Comparison of ENCODE assay signal across 13 cellular contexts in the genomic region with DNA sequence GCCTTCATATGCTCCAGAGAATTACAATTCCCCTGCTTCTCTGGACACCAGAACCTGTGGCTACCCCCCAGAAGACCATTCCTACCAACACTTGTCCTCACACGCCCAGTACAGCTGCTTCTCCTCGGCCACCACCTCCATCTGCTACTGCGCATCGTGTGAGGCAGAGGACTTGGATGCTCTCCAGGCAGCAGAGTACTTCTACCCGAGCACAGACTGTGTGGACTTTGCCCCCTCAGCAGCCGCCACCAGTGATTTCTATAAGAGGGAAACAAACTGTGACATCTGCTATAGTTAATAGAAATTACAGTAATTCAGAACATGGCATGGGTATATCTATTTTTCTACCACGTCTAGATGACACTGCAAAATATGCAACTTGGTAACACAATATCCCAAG. TPM values are rescaled to one million over a fixed set of nuclear protein-coding genes. Genes with fewer than 3 reads are reported as not detected.
DNase-seq lines count a peak whose midpoint lies in the region; ATAC-seq and TF ChIP-seq lines count a peak whose summit lies in the region.
"Had no signal": no experiment of that assay in that cellular context is flagged by ENCODE, and none has a peak within 500 bp of the region (broad histone marks: within the 10 kb centered on the region; RNA-seq: fewer than 3 reads in every experiment).

No MANE protein-coding gene starts in this region.

- peaks cover 21% of the 10 kb centered on the region for H3K4me1 ChIP-seq in A673 (ENCODE audit: insufficient read depth, low read length, poor library complexity, severe bottlenecking)
- H3K4me1 ChIP-seq in right cardiac atrium (ENCODE audit: control insufficient read depth, insufficient read depth, low read length) = no peaks in the 10 kb centered on the region
- H3K4me1 ChIP-seq in osteoblast (ENCODE audit: insufficient read depth, low read length) = no peaks in the 10 kb centered on the region

- 40% methylated on average over 7 of the region's 7 CpGs for whole genome bisulfite sequencing in right cardiac atrium

- H3K4me1 Mint-ChIP-seq in stimulated activated effector memory CD8-positive, alpha-beta T cell treated with anti-CD3 and anti-CD28 coated beads, Interleukin-12 subunit alpha, Interleukin-12 subunit beta, amount 100 ng/mL, for 72 hours = no peaks in the 10 kb centered on the region

- no peak for TF ChIP-seq CTCF in A673 (conservative IDR thresholded peaks at IDR 0.05; ENCODE audit: low read depth, low read length)
- no peak for TF ChIP-seq CTCF in osteoblast (IDR thresholded peaks at IDR 0.05; ENCODE audit: extremely low read depth, low read depth, low read length)

- DNase-seq in A673 (ENCODE audit: low spot score) (peak; percentile 24), NCI-H1105 (lab: John Stamatoyannopoulos, UW) (peak; percentile 97), NCI-H510A treated with DMSO at 0.1 percent for 48 hours (lab: John Stamatoyannopoulos, UW) (peak; percentile 91), right cardiac atrium (peak in 2 of 3 donors; percentile 42 to 72), osteoblast (ENCODE audit: insufficient read length, low spot score, missing footprints) (no peak)
- DNase-seq in stimulated activated effector memory CD8-positive, alpha-beta T cell treated with anti-CD3 and anti-CD28 coated beads, Interleukin-12 subunit alpha, Interleukin-12 subunit beta, amount 100 ng/mL, for 72 hours (ENCODE audit: low spot score in 2 of 2) = no peak
- DNase-seq: activated T-cell treated with anti-CD3 and anti-CD28 coated beads, Interleukin-2, amount 50 U/mL, for 72 hours had no signal

- H3K9me3 ChIP-seq in A673 (ENCODE audit: low read depth, low read length, poor library complexity, severe bottlenecking) (no peaks in the 10 kb centered on the region), right cardiac atrium (ENCODE audit: control insufficient read depth, low read length) (no peaks in the 10 kb centered on the region), osteoblast (ENCODE audit: low read depth, low read length) (no peaks in the 10 kb centered on the region)

- no peak overlapping the region for H3K27ac Mint-ChIP-seq in stimulated activated effector memory CD8-positive, alpha-beta T cell treated with anti-CD3 and anti-CD28 coated beads, Interleukin-12 subunit alpha, Interleukin-12 subunit beta, amount 100 ng/mL, for 72 hours
- H3K27ac Mint-ChIP-seq: activated T-cell treated with anti-CD3 and anti-CD28 coated beads, Interleukin-2, amount 50 U/mL, for 72 hours; WTC11 had no signal

- intact Hi-C loops in A673 (cut with micrococcal nuclease; ENCODE audit: unreplicated experiment) (no loop called here), right cardiac atrium (cut with DNase I) (no loop called here)

- H3K27me3 ChIP-seq in A673 (replicated peaks; ENCODE audit: insufficient read depth, low read depth, low read length, poor library complexity) (no peaks in the 10 kb centered on the region), right cardiac atrium (ENCODE audit: control insufficient read depth, insufficient read depth) (peaks cover 3% of the 10 kb centered on the region), osteoblast (ENCODE audit: insufficient read depth, low read length) (peaks cover 39% of the 10 kb centered on the region)

- no peak overlapping the region for H3K4me3 Mint-ChIP-seq in stimulated activated effector memory CD8-positive, alpha-beta T cell treated with anti-CD3 and anti-CD28 coated beads, Interleukin-12 subunit alpha, Interleukin-12 subunit beta, amount 100 ng/mL, for 72 hours
- H3K4me3 Mint-ChIP-seq: activated T-cell treated with anti-CD3 and anti-CD28 coated beads, Interleukin-2, amount 50 U/mL, for 72 hours; WTC11 had no signal

- no peak overlapping the region for H3K4me2 ChIP-seq in osteoblast (ENCODE audit: insufficient read depth, low read length)

- no peaks in the 10 kb centered on the region for H3K79me2 ChIP-seq in osteoblast (ENCODE audit: insufficient read depth, low read length)

- no peaks in the 10 kb centered on the region for H3K9me3 Mint-ChIP-seq in stimulated activated effector memory CD8-positive, alpha-beta T cell treated with anti-CD3 and anti-CD28 coated beads, Interleukin-12 subunit alpha, Interleukin-12 subunit beta, amount 100 ng/mL, for 72 hours
- H3K9me3 Mint-ChIP-seq: activated T-cell treated with anti-CD3 and anti-CD28 coated beads, Interleukin-2, amount 50 U/mL, for 72 hours had no signal

- ATAC-seq in right cardiac atrium = peak; percentile 45 to 80
- no peak for ATAC-seq in GM21360 (IDR thresholded peaks at IDR 0.05; ENCODE audit: unreplicated experiment)
- no peak for ATAC-seq in stimulated activated effector memory CD8-positive, alpha-beta T cell treated with anti-CD3 and anti-CD28 coated beads, Interleukin-12 subunit alpha, Interleukin-12 subunit beta, amount 100 ng/mL, for 72 hours
- ATAC-seq in GM18867 (IDR thresholded peaks at IDR 0.05; ENCODE audit: unreplicated experiment) = no peak
- ATAC-seq: activated T-cell treated with anti-CD3 and anti-CD28 coated beads, Interleukin-2, amount 50 U/mL, for 72 hours; WTC11 had no signal

- CTCF ChIA-PET in A673 (lab: Charles Lee) = no interaction called here

- no TSS peak for BruUV-seq in A673 (replicated peaks; lab: Mats Ljungman, UMichigan)

- H3K36me3 ChIP-seq in A673 (ENCODE audit: insufficient read depth, low read length, poor library complexity, severe bottlenecking) = no peaks in the 10 kb centered on the region
- H3K36me3 ChIP-seq in osteoblast (ENCODE audit: insufficient read depth, low read length) = no peaks in the 10 kb centered on the region

- H4K20me1 ChIP-seq in osteoblast (ENCODE audit: insufficient read depth, low read length) = no peaks in the 10 kb centered on the region

- no peaks in the 10 kb centered on the region for H3K36me3 Mint-ChIP-seq in stimulated activated effector memory CD8-positive, alpha-beta T cell treated with anti-CD3 and anti-CD28 coated beads, Interleukin-12 subunit alpha, Interleukin-12 subunit beta, amount 100 ng/mL, for 72 hours
- H3K36me3 Mint-ChIP-seq: WTC11 had no signal

- POLR2A ChIA-PET in A673 (lab: Charles Lee; ENCODE audit: low non-redundant PET) = no interaction called here

- no peak overlapping the region for H2AFZ ChIP-seq in osteoblast (ENCODE audit: low read length)

- H3K4me3 ChIP-seq in A673 (ENCODE audit: low read depth, low read length, poor library complexity, severe bottlenecking) = no peak overlapping the region
- H3K4me3 ChIP-seq in right cardiac atrium (ENCODE audit: low read length) = no peak overlapping the region
- H3K4me3 ChIP-seq in osteoblast (ENCODE audit: insufficient read depth, low read length) = no peak overlapping the region

- H3K27ac ChIP-seq in A673 (ENCODE audit: low read depth, low read length, poor library complexity, severe bottlenecking) (no peak overlapping the region), right cardiac atrium (ENCODE audit: low read length) (no peak overlapping the region), osteoblast (ENCODE audit: low read depth, low read length) (no peak overlapping the region)
- H3K27ac ChIP-seq: HL-60 had no signal

RNA-seq across cellular contexts. Expression of gene POU2AF3, which starts 9.8 kb away (rescaled TPM):
- total RNA-seq in A673 (2021) = 0.77 and 1.1 TPM in 2 replicates
- total RNA-seq in right cardiac atrium = under 1 TPM; 0.21 to 0.42 (median 0.38) TPM
- 0.61 TPM for polyA plus RNA-seq in right cardiac atrium
- 0.36 TPM in 1 of 2 replicates, not detected in the other for total RNA-seq in osteoblast
- total RNA-seq: endothelial cell of umbilical vein, G401 had no signal
- polyA plus RNA-seq: endothelial cell of umbilical vein had no signal

Comparison
In these comparisons a context has a peak if more than half of its experiments do, and no peak if none do; other contexts are left out.
1. DNase-seq: peak in A673 (single experiment), NCI-H1105 (single experiment), NCI-H510A treated with DMSO at 0.1 percent for 48 hours (single experiment) and right cardiac atrium (2 of 3); none in stimulated activated effector memory CD8-positive, alpha-beta T cell treated with anti-CD3 and anti-CD28 coated beads, Interleukin-12 subunit alpha, Interleukin-12 subunit beta, amount 100 ng/mL, for 72 hours (0 of 2) and osteoblast (single experiment).
2. ATAC-seq: peak in right cardiac atrium (2 of 2); none in GM21360 (single experiment), stimulated activated effector memory CD8-positive, alpha-beta T cell treated with anti-CD3 and anti-CD28 coated beads, Interleukin-12 subunit alpha, Interleukin-12 subunit beta, amount 100 ng/mL, for 72 hours (single experiment) and GM18867 (single experiment).